Comparison of ENCODE assay signal across 32 cellular contexts in genomic region chr6:3314176-3314575, GRCh38.
"Had no signal": no experiment of that assay in that cellular context is flagged by ENCODE, and none has a peak within 500 bp of the region (broad histone marks: within the 10 kb centered on the region; RNA-seq: fewer than 3 reads in every experiment).

No MANE protein-coding gene starts in this region.

- H3K27ac Mint-ChIP-seq: activated CD4-positive, alpha-beta memory T cell treated with anti-CD3 and anti-CD28 coated beads for 36 hours; activated CD4-positive, alpha-beta T cell treated with anti-CD3 and anti-CD28 coated beads for 36 hours; activated CD4-positive, alpha-beta T cell treated with anti-CD3 and anti-CD28 coated beads, Interleukin-2, amount 10 ng/mL, durations not matched to agents 24 days and 14 days; activated CD8-positive, alpha-beta memory T cell treated with anti-CD3 and anti-CD28 coated beads, Interleukin-2, amount 10 ng/mL, durations not matched to agents 7 days and 5 days; activated CD8-positive, alpha-beta T cell treated with anti-CD3 and anti-CD28 coated beads, Interleukin-2, amount 10 ng/mL, durations not matched to agents 7 days and 5 days; activated naive CD4-positive, alpha-beta T cell treated with anti-CD3 and anti-CD28 coated beads, Interleukin-2, amount 10 ng/mL, durations not matched to agents 7 days and 5 days; activated naive CD4-positive, alpha-beta T cell treated with anti-CD3 and anti-CD28 coated beads, Interleukin-2, amount 50 U/mL, for 72 hours; activated naive CD8-positive, alpha-beta T cell treated with anti-CD3 and anti-CD28 coated beads, Interleukin-2, amount 10 ng/mL, durations not matched to agents 7 days and 5 days; activated T-helper 1 cell treated with anti-CD3 and anti-CD28 coated beads, Interleukin-12 subunit alpha, Interleukin-12 subunit beta, Interleukin-2, Interleukin-4 antibody, amounts not matched to agents 30 ng/mL and 10 ng/mL and 1 ng/mL, durations not matched to agents 14 hours and 24 hours and 36 hours; activated T-helper 2 cell treated with anti-CD3 and anti-CD28 coated beads, Interferon-gamma antibody, Interleukin-2, Interleukin-4, amounts not matched to agents 10 μg/mL and 5 μg/mL and 100 μg/mL, durations not matched to agents 14 hours and 24 hours and 36 hours; effector memory CD8-positive, alpha-beta T cell had no signal

- H3K36me3 Mint-ChIP-seq: activated CD4-positive, alpha-beta memory T cell treated with anti-CD3 and anti-CD28 coated beads for 36 hours; activated CD8-positive, alpha-beta memory T cell treated with anti-CD3 and anti-CD28 coated beads, Interleukin-2, amount 10 ng/mL, durations not matched to agents 7 days and 5 days; activated naive CD4-positive, alpha-beta T cell treated with anti-CD3 and anti-CD28 coated beads, Interleukin-2, amount 10 ng/mL, durations not matched to agents 7 days and 5 days; activated naive CD4-positive, alpha-beta T cell treated with anti-CD3 and anti-CD28 coated beads, Interleukin-2, amount 50 U/mL, for 72 hours; activated naive CD8-positive, alpha-beta T cell treated with anti-CD3 and anti-CD28 coated beads, Interleukin-2, amount 10 ng/mL, durations not matched to agents 7 days and 5 days had no signal

- ATAC-seq: activated CD4-positive, alpha-beta T cell treated with anti-CD3 and anti-CD28 coated beads for 36 hours; activated CD8-positive, alpha-beta memory T cell treated with anti-CD3 and anti-CD28 coated beads, Interleukin-2, amount 10 ng/mL, durations not matched to agents 7 days and 5 days; activated CD8-positive, alpha-beta T cell treated with anti-CD3 and anti-CD28 coated beads, Interleukin-2, amount 10 ng/mL, durations not matched to agents 7 days and 5 days; activated naive CD4-positive, alpha-beta T cell treated with anti-CD3 and anti-CD28 coated beads, Interleukin-2, amount 50 U/mL, for 72 hours; effector memory CD8-positive, alpha-beta T cell; gastroesophageal sphincter; T-helper 17 cell had no signal

- H3K27me3 Mint-ChIP-seq: brain had no signal

- DNase-seq: activated CD4-positive, alpha-beta memory T cell treated with anti-CD3 and anti-CD28 coated beads for 36 hours; activated CD4-positive, alpha-beta T cell treated with anti-CD3 and anti-CD28 coated beads for 36 hours; activated CD4-positive, alpha-beta T cell treated with anti-CD3 and anti-CD28 coated beads, Interleukin-2, amount 10 ng/mL, durations not matched to agents 24 days and 14 days; activated CD4-positive, CD25-positive, alpha-beta regulatory T cell; activated CD4-positive, CD25-positive, alpha-beta regulatory T cell treated with anti-CD3 and anti-CD28 coated beads, Interleukin-2, amount 50 U/mL, for 72 hours; activated CD8-positive, alpha-beta memory T cell treated with anti-CD3 and anti-CD28 coated beads, Interleukin-2, amount 10 ng/mL, durations not matched to agents 7 days and 5 days; activated CD8-positive, alpha-beta memory T cell treated with anti-CD3 and anti-CD28 coated beads, Interleukin-2, amount 50 U/mL, for 4 hours; activated CD8-positive, alpha-beta T cell treated with anti-CD3 and anti-CD28 coated beads, Interleukin-2, amount 10 ng/mL, durations not matched to agents 7 days and 5 days; activated effector memory CD4-positive, alpha-beta T cell treated with anti-CD3 and anti-CD28 coated beads, Interleukin-2, amount 50 U/mL, for 16 hours; activated naive CD4-positive, alpha-beta T cell treated with anti-CD3 and anti-CD28 coated beads, Interleukin-2, amount 10 ng/mL, durations not matched to agents 7 days and 5 days; activated naive CD8-positive, alpha-beta T cell treated with anti-CD3 and anti-CD28 coated beads, Interleukin-2, amount 10 ng/mL, durations not matched to agents 7 days and 5 days; activated T-cell treated with anti-CD3 and anti-CD28 coated beads, Interleukin-2, amount 50 U/mL, for 1 hour; activated T-cell treated with anti-CD3 and anti-CD28 coated beads, Interleukin-2, amount 50 U/mL, for 48 hours; central memory CD4-positive, alpha-beta T cell; cerebellar nuclear complex; cortex of kidney; dermis blood vessel endothelial cell; effector CD4-positive, alpha-beta T cell; effector memory CD8-positive, alpha-beta T cell; esophagus squamous epithelium; foreskin melanocyte; T-helper 1 cell; T-helper 17 cell had no signal

- H3K27me3 ChIP-seq: ascending aorta, breast epithelium, cardiac muscle cell, esophagus squamous epithelium, gastroesophageal sphincter had no signal

- H3K4me1 ChIP-seq: ascending aorta, breast epithelium had no signal

- H3K27ac ChIP-seq: ascending aorta, breast epithelium, cardiac muscle cell, epithelial cell of prostate, esophagus squamous epithelium, gastroesophageal sphincter had no signal

- H3K9me3 ChIP-seq: ascending aorta, breast epithelium, esophagus squamous epithelium, gastroesophageal sphincter had no signal

- H3K4me3 Mint-ChIP-seq: activated CD4-positive, alpha-beta memory T cell treated with anti-CD3 and anti-CD28 coated beads for 36 hours; activated CD4-positive, alpha-beta T cell treated with anti-CD3 and anti-CD28 coated beads for 36 hours; activated CD4-positive, alpha-beta T cell treated with anti-CD3 and anti-CD28 coated beads, Interleukin-2, amount 10 ng/mL, durations not matched to agents 24 days and 14 days; activated CD8-positive, alpha-beta memory T cell treated with anti-CD3 and anti-CD28 coated beads, Interleukin-2, amount 10 ng/mL, durations not matched to agents 7 days and 5 days; activated CD8-positive, alpha-beta T cell treated with anti-CD3 and anti-CD28 coated beads, Interleukin-2, amount 10 ng/mL, durations not matched to agents 7 days and 5 days; activated naive CD4-positive, alpha-beta T cell treated with anti-CD3 and anti-CD28 coated beads, Interleukin-2, amount 10 ng/mL, durations not matched to agents 7 days and 5 days; activated naive CD8-positive, alpha-beta T cell treated with anti-CD3 and anti-CD28 coated beads, Interleukin-2, amount 10 ng/mL, durations not matched to agents 7 days and 5 days; activated T-helper 1 cell treated with anti-CD3 and anti-CD28 coated beads, Interleukin-12 subunit alpha, Interleukin-12 subunit beta, Interleukin-2, Interleukin-4 antibody, amounts not matched to agents 30 ng/mL and 10 ng/mL and 1 ng/mL, durations not matched to agents 14 hours and 24 hours and 36 hours; brain; effector memory CD8-positive, alpha-beta T cell; T-helper 17 cell had no signal

- H3K36me3 ChIP-seq: ascending aorta, breast epithelium, cardiac muscle cell had no signal

- H3K4me3 ChIP-seq: ascending aorta, breast epithelium, cardiac muscle cell, esophagus squamous epithelium, gastroesophageal sphincter had no signal

- H3K9me3 Mint-ChIP-seq: activated CD4-positive, alpha-beta memory T cell treated with anti-CD3 and anti-CD28 coated beads for 36 hours; activated CD4-positive, alpha-beta T cell treated with anti-CD3 and anti-CD28 coated beads, Interleukin-2, amount 10 ng/mL, durations not matched to agents 24 days and 14 days; activated naive CD4-positive, alpha-beta T cell treated with anti-CD3 and anti-CD28 coated beads, Interleukin-2, amount 10 ng/mL, durations not matched to agents 7 days and 5 days; activated naive CD4-positive, alpha-beta T cell treated with anti-CD3 and anti-CD28 coated beads, Interleukin-2, amount 50 U/mL, for 72 hours; activated naive CD8-positive, alpha-beta T cell treated with anti-CD3 and anti-CD28 coated beads, Interleukin-2, amount 10 ng/mL, durations not matched to agents 7 days and 5 days; activated T-helper 1 cell treated with anti-CD3 and anti-CD28 coated beads, Interleukin-12 subunit alpha, Interleukin-12 subunit beta, Interleukin-2, Interleukin-4 antibody, amounts not matched to agents 30 ng/mL and 10 ng/mL and 1 ng/mL, durations not matched to agents 14 hours and 24 hours and 36 hours; activated T-helper 2 cell treated with anti-CD3 and anti-CD28 coated beads, Interferon-gamma antibody, Interleukin-2, Interleukin-4, amounts not matched to agents 10 μg/mL and 5 μg/mL and 100 μg/mL, durations not matched to agents 14 hours and 24 hours and 36 hours; brain; effector memory CD8-positive, alpha-beta T cell had no signal
